ENCODE assay signal across 16 cellular contexts in genomic region chr15:68653795-68654194, GRCh38.
"Had no signal": no experiment of that assay in that cellular context is flagged by ENCODE, and none has a peak within 500 bp of the region (broad histone marks: within the 10 kb centered on the region; RNA-seq: fewer than 3 reads in every experiment).

No MANE protein-coding gene starts in this region.

- H3K4me3 Mint-ChIP-seq: activated CD4-positive, alpha-beta memory T cell treated with anti-CD3 and anti-CD28 coated beads, Interleukin-2, amount 10 ng/mL, durations not matched to agents 7 days and 5 days; activated T-cell treated with anti-CD3 and anti-CD28 coated beads, Interleukin-2, amount 50 U/mL, for 24 hours; natural killer cell treated with Interleukin-12 subunit alpha and Interleukin-12 subunit beta and Interleukin-15 and Interleukin-18, amount 100 ng/mL, for 72 hours; stimulated activated effector memory CD8-positive, alpha-beta T cell treated with anti-CD3 and anti-CD28 coated beads, Interleukin-12 subunit alpha, Interleukin-12 subunit beta, amount 100 ng/mL, for 72 hours had no signal

- H3K9me3 Mint-ChIP-seq: activated CD4-positive, alpha-beta memory T cell treated with anti-CD3 and anti-CD28 coated beads, Interleukin-2, amount 10 ng/mL, durations not matched to agents 7 days and 5 days; activated T-cell treated with anti-CD3 and anti-CD28 coated beads, Interleukin-2, amount 50 U/mL, for 24 hours; natural killer cell treated with Interleukin-12 subunit alpha and Interleukin-12 subunit beta and Interleukin-15 and Interleukin-18, amount 100 ng/mL, for 72 hours; stimulated activated effector memory CD8-positive, alpha-beta T cell treated with anti-CD3 and anti-CD28 coated beads, Interleukin-12 subunit alpha, Interleukin-12 subunit beta, amount 100 ng/mL, for 72 hours had no signal

- H3K27me3 Mint-ChIP-seq: activated T-cell treated with anti-CD3 and anti-CD28 coated beads, Interleukin-2, amount 50 U/mL, for 24 hours had no signal

- H3K27me3 ChIP-seq: cardiac muscle cell, colonic mucosa, esophagus squamous epithelium, ovary, tibial artery, uterus had no signal

- H3K27ac Mint-ChIP-seq: activated CD4-positive, alpha-beta memory T cell treated with anti-CD3 and anti-CD28 coated beads, Interleukin-2, amount 10 ng/mL, durations not matched to agents 7 days and 5 days; activated T-cell treated with anti-CD3 and anti-CD28 coated beads, Interleukin-2, amount 50 U/mL, for 24 hours; natural killer cell treated with Interleukin-12 subunit alpha and Interleukin-12 subunit beta and Interleukin-15 and Interleukin-18, amount 100 ng/mL, for 72 hours; stimulated activated effector memory CD8-positive, alpha-beta T cell treated with anti-CD3 and anti-CD28 coated beads, Interleukin-12 subunit alpha, Interleukin-12 subunit beta, amount 100 ng/mL, for 72 hours had no signal

- ATAC-seq: natural killer cell treated with Interleukin-12 subunit alpha and Interleukin-12 subunit beta and Interleukin-15 and Interleukin-18, amount 100 ng/mL, for 72 hours; stimulated activated effector memory CD8-positive, alpha-beta T cell treated with anti-CD3 and anti-CD28 coated beads, Interleukin-12 subunit alpha, Interleukin-12 subunit beta, amount 100 ng/mL, for 72 hours had no signal

- H3K4me3 ChIP-seq: cardiac muscle cell, colonic mucosa, esophagus squamous epithelium, ovary, tibial artery, uterus had no signal

- H3K9me3 ChIP-seq: colonic mucosa, esophagus squamous epithelium, ovary, tibial artery, uterus had no signal

- DNase-seq: activated CD4-positive, alpha-beta memory T cell treated with anti-CD3 and anti-CD28 coated beads, Interleukin-2, amount 10 ng/mL, durations not matched to agents 7 days and 5 days; activated effector memory CD4-positive, alpha-beta T cell treated with Interleukin-2 at 50 U/mL for 16 hours; activated naive CD4-positive, alpha-beta T cell treated with anti-CD3 and anti-CD28 coated beads, Interleukin-2, amount 50 U/mL, for 16 hours; colonic mucosa; effector CD4-positive, alpha-beta T cell; esophagus squamous epithelium; stimulated activated CD4-positive, alpha-beta T cell treated with anti-CD3 and anti-CD28 coated beads, Interleukin-12 subunit alpha, Interleukin-12 subunit beta, amount 100 ng/mL, for 4 hours; stimulated activated CD4-positive, alpha-beta T cell treated with anti-CD3 and anti-CD28 coated beads, Interleukin-2, amount 100 ng/mL, for 24 hours had no signal

- H3K36me3 Mint-ChIP-seq: natural killer cell treated with Interleukin-12 subunit alpha and Interleukin-12 subunit beta and Interleukin-15 and Interleukin-18, amount 100 ng/mL, for 72 hours; stimulated activated effector memory CD8-positive, alpha-beta T cell treated with anti-CD3 and anti-CD28 coated beads, Interleukin-12 subunit alpha, Interleukin-12 subunit beta, amount 100 ng/mL, for 72 hours had no signal

- H3K4me1 Mint-ChIP-seq: activated CD4-positive, alpha-beta memory T cell treated with anti-CD3 and anti-CD28 coated beads, Interleukin-2, amount 10 ng/mL, durations not matched to agents 7 days and 5 days; stimulated activated effector memory CD8-positive, alpha-beta T cell treated with anti-CD3 and anti-CD28 coated beads, Interleukin-12 subunit alpha, Interleukin-12 subunit beta, amount 100 ng/mL, for 72 hours had no signal

- H3K27ac ChIP-seq: cardiac muscle cell, colonic mucosa, esophagus squamous epithelium, ovary, tibial artery, uterus, VCaP had no signal

- H3K4me1 ChIP-seq: colonic mucosa, tibial artery, uterus had no signal

- H3K36me3 ChIP-seq: cardiac muscle cell, colonic mucosa, esophagus squamous epithelium, ovary, tibial artery, uterus had no signal
